Comparison of ENCODE assay signal across 1 cellular context in the genomic region with DNA sequence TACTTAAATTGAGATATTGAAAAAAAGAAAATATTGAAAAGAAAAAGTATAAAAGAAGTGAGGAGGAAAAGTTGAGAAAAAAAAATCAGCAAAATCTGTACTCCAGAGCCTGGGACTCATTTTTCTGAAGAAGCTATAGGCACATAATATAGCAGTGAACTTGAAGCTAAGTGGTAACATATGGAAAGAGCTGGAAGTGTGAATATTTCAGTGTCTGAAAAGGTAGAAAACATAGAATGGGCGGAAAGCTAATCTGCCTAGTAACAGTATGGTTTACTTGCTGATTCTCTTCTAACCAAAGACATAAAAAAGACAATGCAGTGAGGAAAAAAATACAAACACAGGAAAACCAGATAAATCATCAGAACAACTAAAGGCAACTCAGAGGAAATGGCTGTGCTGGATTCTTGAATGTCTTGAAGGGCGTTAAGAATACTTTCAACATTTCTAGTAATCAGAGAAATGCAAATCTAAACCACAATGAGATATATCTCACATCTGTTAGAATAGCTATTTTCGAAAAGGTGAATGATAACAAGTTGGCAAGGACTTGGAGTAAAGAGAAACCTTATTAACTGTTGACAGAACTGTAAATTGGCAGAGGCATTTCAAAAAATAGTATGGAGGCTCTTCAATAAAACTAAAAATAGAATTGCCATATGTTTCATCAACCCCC.
TF ChIP-seq lines count a peak whose summit lies in the region.

No MANE protein-coding gene starts in this region.

TF ChIP-seq in GM23338, 12 proteins besides CTCF, POLR2A, EP300 and RAD21 (continued from another document):
- TF ChIP-seq, protein P1, sequence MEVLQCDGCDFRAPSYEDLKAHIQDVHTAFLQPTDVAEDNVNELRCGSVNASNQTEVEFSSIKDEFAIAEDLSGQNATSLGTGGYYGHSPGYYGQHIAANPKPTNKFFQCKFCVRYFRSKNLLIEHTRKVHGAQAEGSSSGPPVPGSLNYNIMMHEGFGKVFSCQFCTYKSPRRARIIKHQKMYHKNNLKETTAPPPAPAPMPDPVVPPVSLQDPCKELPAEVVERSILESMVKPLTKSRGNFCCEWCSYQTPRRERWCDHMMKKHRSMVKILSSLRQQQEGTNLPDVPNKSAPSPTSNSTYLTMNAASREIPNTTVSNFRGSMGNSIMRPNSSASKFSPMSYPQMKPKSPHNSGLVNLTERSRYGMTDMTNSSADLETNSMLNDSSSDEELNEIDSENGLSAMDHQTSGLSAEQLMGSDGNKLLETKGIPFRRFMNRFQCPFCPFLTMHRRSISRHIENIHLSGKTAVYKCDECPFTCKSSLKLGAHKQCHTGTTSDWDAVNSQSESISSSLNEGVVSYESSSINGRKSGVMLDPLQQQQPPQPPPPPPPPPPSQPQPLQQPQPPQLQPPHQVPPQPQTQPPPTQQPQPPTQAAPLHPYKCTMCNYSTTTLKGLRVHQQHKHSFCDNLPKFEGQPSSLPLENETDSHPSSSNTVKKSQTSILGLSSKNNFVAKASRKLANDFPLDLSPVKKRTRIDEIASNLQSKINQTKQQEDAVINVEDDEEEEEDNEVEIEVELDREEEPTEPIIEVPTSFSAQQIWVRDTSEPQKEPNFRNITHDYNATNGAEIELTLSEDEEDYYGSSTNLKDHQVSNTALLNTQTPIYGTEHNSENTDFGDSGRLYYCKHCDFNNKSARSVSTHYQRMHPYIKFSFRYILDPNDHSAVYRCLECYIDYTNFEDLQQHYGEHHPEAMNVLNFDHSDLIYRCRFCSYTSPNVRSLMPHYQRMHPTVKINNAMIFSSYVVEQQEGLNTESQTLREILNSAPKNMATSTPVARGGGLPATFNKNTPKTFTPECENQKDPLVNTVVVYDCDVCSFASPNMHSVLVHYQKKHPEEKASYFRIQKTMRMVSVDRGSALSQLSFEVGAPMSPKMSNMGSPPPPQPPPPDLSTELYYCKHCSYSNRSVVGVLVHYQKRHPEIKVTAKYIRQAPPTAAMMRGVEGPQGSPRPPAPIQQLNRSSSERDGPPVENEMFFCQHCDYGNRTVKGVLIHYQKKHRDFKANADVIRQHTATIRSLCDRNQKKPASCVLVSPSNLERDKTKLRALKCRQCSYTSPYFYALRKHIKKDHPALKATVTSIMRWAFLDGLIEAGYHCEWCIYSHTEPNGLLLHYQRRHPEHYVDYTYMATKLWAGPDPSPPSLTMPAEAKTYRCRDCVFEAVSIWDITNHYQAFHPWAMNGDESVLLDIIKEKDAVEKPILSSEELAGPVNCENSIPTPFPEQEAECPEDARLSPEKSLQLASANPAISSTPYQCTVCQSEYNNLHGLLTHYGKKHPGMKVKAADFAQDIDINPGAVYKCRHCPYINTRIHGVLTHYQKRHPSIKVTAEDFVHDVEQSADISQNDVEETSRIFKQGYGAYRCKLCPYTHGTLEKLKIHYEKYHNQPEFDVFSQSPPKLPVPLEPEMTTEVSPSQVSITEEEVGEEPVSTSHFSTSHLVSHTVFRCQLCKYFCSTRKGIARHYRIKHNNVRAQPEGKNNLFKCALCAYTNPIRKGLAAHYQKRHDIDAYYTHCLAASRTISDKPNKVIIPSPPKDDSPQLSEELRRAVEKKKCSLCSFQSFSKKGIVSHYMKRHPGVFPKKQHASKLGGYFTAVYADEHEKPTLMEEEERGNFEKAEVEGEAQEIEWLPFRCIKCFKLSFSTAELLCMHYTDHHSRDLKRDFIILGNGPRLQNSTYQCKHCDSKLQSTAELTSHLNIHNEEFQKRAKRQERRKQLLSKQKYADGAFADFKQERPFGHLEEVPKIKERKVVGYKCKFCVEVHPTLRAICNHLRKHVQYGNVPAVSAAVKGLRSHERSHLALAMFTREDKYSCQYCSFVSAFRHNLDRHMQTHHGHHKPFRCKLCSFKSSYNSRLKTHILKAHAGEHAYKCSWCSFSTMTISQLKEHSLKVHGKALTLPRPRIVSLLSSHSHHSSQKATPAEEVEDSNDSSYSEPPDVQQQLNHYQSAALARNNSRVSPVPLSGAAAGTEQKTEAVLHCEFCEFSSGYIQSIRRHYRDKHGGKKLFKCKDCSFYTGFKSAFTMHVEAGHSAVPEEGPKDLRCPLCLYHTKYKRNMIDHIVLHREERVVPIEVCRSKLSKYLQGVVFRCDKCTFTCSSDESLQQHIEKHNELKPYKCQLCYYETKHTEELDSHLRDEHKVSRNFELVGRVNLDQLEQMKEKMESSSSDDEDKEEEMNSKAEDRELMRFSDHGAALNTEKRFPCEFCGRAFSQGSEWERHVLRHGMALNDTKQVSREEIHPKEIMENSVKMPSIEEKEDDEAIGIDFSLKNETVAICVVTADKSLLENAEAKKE (CRISPR knock-in tag; IDR thresholded peaks at IDR 0.05): no peak
- TF ChIP-seq ZNF331 (CRISPR knock-in tag; IDR thresholded peaks at IDR 0.05; ENCODE audit: low read depth): no peak
- TF ChIP-seq EZH2 (IDR thresholded peaks at IDR 0.05; ENCODE audit: low read depth, unreplicated experiment): no peak
- TF ChIP-seq STAT1 (IDR thresholded peaks at IDR 0.05; ENCODE audit: unreplicated experiment): no peak
- TF ChIP-seq JUNB (IDR thresholded peaks at IDR 0.05; ENCODE audit: unreplicated experiment): no peak
- TF ChIP-seq ZNF114 (CRISPR knock-in tag; IDR thresholded peaks at IDR 0.05): no peak
